ENCODE assay signal across 9 cellular contexts in genomic region chr13:44818428-44818827, GRCh38.
A peak's percentile ranks its signal among the peaks of the same experiment; 100 is the strongest.
DNase-seq lines count a peak whose midpoint lies in the region; ATAC-seq, FAIRE-seq and TF ChIP-seq lines count a peak whose summit lies in the region.
"Had no signal": no experiment of that assay in that cellular context is flagged by ENCODE, and none has a peak within 500 bp of the region (broad histone marks: within the 10 kb centered on the region; RNA-seq: fewer than 3 reads in every experiment).

No MANE protein-coding gene starts in this region.

- no peaks in the 10 kb centered on the region for H3K27me3 ChIP-seq in HepG2 (ENCODE audit: control insufficient read depth in 1 of 2, insufficient read depth in 2 of 2, low read length in 2 of 2)
- H3K27me3 ChIP-seq in right lobe of liver = no peaks in the 10 kb centered on the region
- no peaks in the 10 kb centered on the region for H3K27me3 ChIP-seq in endothelial cell of umbilical vein (ENCODE audit: control insufficient read depth in 2 of 2, insufficient read depth in 2 of 2, low read length in 2 of 2)
- H3K27me3 ChIP-seq in upper lobe of right lung = no peaks in the 10 kb centered on the region
- H3K27me3 ChIP-seq in CD8-positive, alpha-beta memory T cell (ENCODE audit: insufficient read depth, low read length, poor library complexity, severe bottlenecking) = no peaks in the 10 kb centered on the region

- DNase-seq in HepG2 (ENCODE audit: low spot score) (peak; percentile 24), right lobe of liver (no peak), OCI-M1 (lab: John Stamatoyannopoulos, UW) (peak; percentile 43), endothelial cell of umbilical vein (ENCODE audit: low read depth, low spot score) (no peak), upper lobe of right lung (no peak), GM19238 (ENCODE audit: insufficient read length, low spot score) (no peak), Right ventricle myocardium superior (no peak)
- no peak for DNase-seq in CD8-positive, alpha-beta memory T cell
- DNase-seq: immature natural killer cell had no signal

- BruUV-seq in HepG2 (replicated peaks; lab: Mats Ljungman, UMichigan) (no TSS peak), endothelial cell of umbilical vein (replicated peaks; lab: Mats Ljungman, UMichigan) (no TSS peak)

- H3K36me3 Mint-ChIP-seq in CD8-positive, alpha-beta memory T cell = no peaks in the 10 kb centered on the region
- H3K36me3 Mint-ChIP-seq: immature natural killer cell had no signal

- H3K9me1 ChIP-seq in endothelial cell of umbilical vein (replicated peaks; ENCODE audit: control insufficient read depth, extremely low read depth, insufficient read depth, low read length) = no peaks in the 10 kb centered on the region

- H3K36me3 ChIP-seq in HepG2 (replicated peaks in 1 of 2; ENCODE audit: control insufficient read depth in 1 of 2, insufficient read depth in 2 of 2, low read length in 2 of 2) (no peaks in the 10 kb centered on the region), right lobe of liver (no peaks in the 10 kb centered on the region), endothelial cell of umbilical vein (ENCODE audit: control insufficient read depth in 2 of 2, extremely low read depth in 1 of 2, insufficient read depth in 2 of 2, low read length in 2 of 2) (no peaks in the 10 kb centered on the region), upper lobe of right lung (no peaks in the 10 kb centered on the region)
- no peaks in the 10 kb centered on the region for H3K36me3 ChIP-seq in CD8-positive, alpha-beta memory T cell (ENCODE audit: insufficient read depth, low read length)

- TF ChIP-seq POLR2A in HepG2 (IDR thresholded peaks at IDR 0.05; ENCODE audit: insufficient read depth in 1 of 2, low read depth in 2 of 2, low read length in 2 of 2) = no peak
- TF ChIP-seq POLR2A in right lobe of liver (IDR thresholded peaks at IDR 0.05) = no peak
- TF ChIP-seq POLR2A in endothelial cell of umbilical vein (IDR thresholded peaks at IDR 0.05; ENCODE audit: low read depth, low read length) = no peak

- no peaks in the 10 kb centered on the region for H3K79me2 ChIP-seq in HepG2 (ENCODE audit: insufficient read depth, low read length)
- H3K79me2 ChIP-seq in endothelial cell of umbilical vein (ENCODE audit: control insufficient read depth, insufficient read depth, low read length) = no peaks in the 10 kb centered on the region

- peaks cover 31% of the 10 kb centered on the region for H3K4me1 ChIP-seq in HepG2 (ENCODE audit: insufficient read depth, low read length)
- no peaks in the 10 kb centered on the region for H3K4me1 ChIP-seq in right lobe of liver
- H3K4me1 ChIP-seq in endothelial cell of umbilical vein (ENCODE audit: control insufficient read depth, extremely low read depth, insufficient read depth, low read length) = peaks cover 23% of the 10 kb centered on the region
- peaks cover 11% of the 10 kb centered on the region for H3K4me1 ChIP-seq in upper lobe of right lung
- H3K4me1 ChIP-seq in CD8-positive, alpha-beta memory T cell (ENCODE audit: insufficient read depth, low read length) = no peaks in the 10 kb centered on the region

- no peak overlapping the region for H3K4me3 ChIP-seq in HepG2 (replicated peaks in 1 of 3; ENCODE audit: insufficient read depth in 1 of 3, low read depth in 2 of 3, low read length in 3 of 3)
- H3K4me3 ChIP-seq in right lobe of liver = no peak overlapping the region
- H3K4me3 ChIP-seq in endothelial cell of umbilical vein (replicated peaks in 1 of 3; ENCODE audit: insufficient read depth in 1 of 3, low read depth in 1 of 3, low read length in 3 of 3) = no peak overlapping the region
- H3K4me3 ChIP-seq in upper lobe of right lung = no peak overlapping the region
- H3K4me3 ChIP-seq in CD8-positive, alpha-beta memory T cell (ENCODE audit: low read length) = no peak overlapping the region

- no peaks in the 10 kb centered on the region for H4K20me1 ChIP-seq in HepG2 (ENCODE audit: insufficient read depth, low read length)
- H4K20me1 ChIP-seq in endothelial cell of umbilical vein (replicated peaks; ENCODE audit: control insufficient read depth, extremely low read depth, insufficient read depth, low read length) = no peaks in the 10 kb centered on the region

- no peaks in the 10 kb centered on the region for H3K4me1 Mint-ChIP-seq in CD8-positive, alpha-beta memory T cell
- H3K4me1 Mint-ChIP-seq: immature natural killer cell had no signal

- CTCF ChIA-PET in HepG2 (lab: Yijun Ruan, JAX; ENCODE audit: low intra/inter-chr PET ratio, low total read pairs) = no interaction called here
- CTCF ChIA-PET in endothelial cell of umbilical vein (lab: Charles Lee) = interaction anchor here (0.8 to 1.8 kb wide), 7 partner anchors 12 to 336 kb away, joined by 3 to 6 read pairs (median 3); no protein-coding TSS in a partner anchor
- CTCF ChIA-PET in CD8-positive, alpha-beta memory T cell (lab: Charles Lee) = no interaction called here

- peaks cover 5 to 11% of the 10 kb centered on the region in 2 donors for H3K27me3 Mint-ChIP-seq in CD8-positive, alpha-beta memory T cell

- H3K9me3 ChIP-seq in HepG2 (ENCODE audit: low read length) (no peaks in the 10 kb centered on the region), right lobe of liver (no peaks in the 10 kb centered on the region), endothelial cell of umbilical vein (replicated peaks; ENCODE audit: control insufficient read depth, insufficient read depth, low read length) (no peaks in the 10 kb centered on the region), upper lobe of right lung (no peaks in the 10 kb centered on the region)
- H3K9me3 ChIP-seq in CD8-positive, alpha-beta memory T cell (ENCODE audit: low read length) = no peaks in the 10 kb centered on the region

- H3K4me2 ChIP-seq in HepG2 (ENCODE audit: low read depth, low read length) (no peak overlapping the region), endothelial cell of umbilical vein (ENCODE audit: insufficient read depth, low read length) (no peak overlapping the region)

- no peak overlapping the region for H3K27ac Mint-ChIP-seq in CD8-positive, alpha-beta memory T cell
- H3K27ac Mint-ChIP-seq: immature natural killer cell had no signal

- 75% methylated on average over 6 of the region's 6 CpGs for WGBS in HepG2 (ENCODE audit: low lambda C conversion rate)
- 55% methylated on average over 6 of the region's 6 CpGs for WGBS in right lobe of liver (ENCODE audit: insufficient coverage, low coverage, low lambda C conversion rate, missing lambda C conversion rate)

- no peaks in the 10 kb centered on the region for H3K9me3 Mint-ChIP-seq in CD8-positive, alpha-beta memory T cell
- H3K9me3 Mint-ChIP-seq: immature natural killer cell had no signal

- H3K27ac ChIP-seq in HepG2 (ENCODE audit: extremely low read length, insufficient read depth, low read length) (no peak overlapping the region), right lobe of liver (no peak overlapping the region), endothelial cell of umbilical vein (ENCODE audit: insufficient read depth, low read depth, low read length) (no peak overlapping the region), upper lobe of right lung (no peak overlapping the region)
- H3K27ac ChIP-seq in CD8-positive, alpha-beta memory T cell (ENCODE audit: low read depth, low read length) = no peak overlapping the region

- POLR2A ChIA-PET in HepG2 (lab: Yijun Ruan, JAX) = no interaction called here
- POLR2A ChIA-PET in endothelial cell of umbilical vein (lab: Charles Lee) = interaction anchor here (0.6 kb wide), 1 partner anchor 147 kb away, joined by 3 read pairs; no protein-coding TSS in a partner anchor
- POLR2A ChIA-PET in CD8-positive, alpha-beta memory T cell (lab: Charles Lee) = no interaction called here

- H3K4me3 Mint-ChIP-seq in CD8-positive, alpha-beta memory T cell = no peak overlapping the region
- H3K4me3 Mint-ChIP-seq: immature natural killer cell had no signal

- H3K9ac ChIP-seq in HepG2 (ENCODE audit: insufficient read depth, low read depth, low read length) (no peak overlapping the region), endothelial cell of umbilical vein (replicated peaks; ENCODE audit: extremely low read depth, insufficient read depth, low read length) (no peak overlapping the region)

- ATAC-seq in HepG2 = 0 out of 3 replicates have a peak, but pooled peaks have one; percentile 12
- no peak for ATAC-seq in right lobe of liver
- ATAC-seq in upper lobe of right lung = peak; percentile 72
- no peak for ATAC-seq in Right ventricle myocardium superior (ENCODE audit: poor library complexity)

- intact Hi-C loops in HepG2 (cut with micrococcal nuclease; ENCODE audit: unreplicated experiment) (loop anchor here (5.0 kb wide), 1 partner anchor 99 kb away; no protein-coding TSS in a partner anchor), right lobe of liver (cut with DNase I) (no loop called here), endothelial cell of umbilical vein (cut with micrococcal nuclease) (loop anchor here (2.0 to 5.0 kb wide), 2 partner anchors 64 to 108 kb away; no protein-coding TSS in a partner anchor), upper lobe of right lung (cut with DNase I) (no loop called here), Right ventricle myocardium superior (cut with DNase I) (no loop called here)

- FAIRE-seq in HepG2 (lab: Jason Lieb, UNC) = no peak
- FAIRE-seq in endothelial cell of umbilical vein (lab: Jason Lieb, UNC) = peak; percentile 33

- in situ Hi-C loops in HepG2 (cut with HindIII; ENCODE audit: extremely low pct_ligation_motif_present, low pct_unique_long_range_greater_than_20kb) = no loop called here

- dilution Hi-C loops in endothelial cell of umbilical vein (cut with MboI; ENCODE audit: extremely low pct_ligation_motif_present, low sequenced_read_pairs) = no loop called here

- no peak overlapping the region for H2AFZ ChIP-seq in HepG2 (ENCODE audit: low read length)
- no peak overlapping the region for H2AFZ ChIP-seq in endothelial cell of umbilical vein (ENCODE audit: low read depth, low read length)

- TF ChIP-seq EP300 in HepG2 (IDR thresholded peaks at IDR 0.05; ENCODE audit: low read depth in 2 of 2, low read length in 2 of 2) (no peak), HepG2 (CRISPR knock-in tag; IDR thresholded peaks at IDR 0.05; ENCODE audit: borderline replicate concordance) (no peak)

- TF ChIP-seq CTCF in HepG2 (CRISPR knock-in tag; IDR thresholded peaks at IDR 0.05) (0 out of 2 replicates have a peak, but pooled peaks have one; percentile 17), right lobe of liver (IDR thresholded peaks at IDR 0.05) (no peak), endothelial cell of umbilical vein (IDR thresholded peaks at IDR 0.05; ENCODE audit: extremely low read depth in 1 of 2, insufficient read depth in 1 of 2, low read depth in 1 of 2, low read length in 2 of 2) (no peak), upper lobe of right lung (IDR thresholded peaks at IDR 0.05) (peak; percentile 28)

- no peak for TF ChIP-seq RAD21 in HepG2 (CRISPR knock-in tag; IDR thresholded peaks at IDR 0.05)

TF ChIP-seq in HepG2, 621 proteins besides CTCF, POLR2A, EP300 and RAD21:
- TF ChIP-seq SP140L (CRISPR knock-in tag; IDR thresholded peaks at IDR 0.05; ENCODE audit: borderline replicate concordance) = no peak
- peak; percentile 24; the same call in 1 of the 2 replicates for TF ChIP-seq STAG1 (CRISPR knock-in tag; IDR thresholded peaks at IDR 0.05)

TF ChIP-seq in endothelial cell of umbilical vein, 7 proteins besides CTCF, POLR2A, EP300 and RAD21 (continues in another document):
- no peak for TF ChIP-seq MYC (IDR thresholded peaks at IDR 0.05; ENCODE audit: low read depth, low read length)
- TF ChIP-seq JUN (IDR thresholded peaks at IDR 0.05; ENCODE audit: borderline replicate concordance, insufficient read depth, insufficient read length, low read depth) = no peak
- peak; percentile 23 for TF ChIP-seq GATA2 (IDR thresholded peaks at IDR 0.05; ENCODE audit: insufficient read depth, insufficient read length, low read depth, low read length)

Comparison
In these comparisons a context has a peak if more than half of its experiments do, and no peak if none do; other contexts are left out.
1. ATAC-seq: peak in HepG2 (single experiment) and upper lobe of right lung (single experiment); none in right lobe of liver (0 of 4) and Right ventricle myocardium superior (single experiment).
2. DNase-seq: peak in HepG2 (single experiment) and OCI-M1 (single experiment); none in right lobe of liver (0 of 3), endothelial cell of umbilical vein (single experiment), upper lobe of right lung (single experiment), CD8-positive, alpha-beta memory T cell (0 of 5), GM19238 (single experiment) and Right ventricle myocardium superior (single experiment).
3. CTCF ChIP-seq: peak in HepG2 (single experiment) and upper lobe of right lung (single experiment); none in right lobe of liver (0 of 4) and endothelial cell of umbilical vein (0 of 2).
4. intact Hi-C loops: an anchor here in HepG2 (5.0 kb wide) and endothelial cell of umbilical vein (2.0 to 5.0 kb wide); none called in right lobe of liver, upper lobe of right lung and Right ventricle myocardium superior.